In the genomic region with DNA sequence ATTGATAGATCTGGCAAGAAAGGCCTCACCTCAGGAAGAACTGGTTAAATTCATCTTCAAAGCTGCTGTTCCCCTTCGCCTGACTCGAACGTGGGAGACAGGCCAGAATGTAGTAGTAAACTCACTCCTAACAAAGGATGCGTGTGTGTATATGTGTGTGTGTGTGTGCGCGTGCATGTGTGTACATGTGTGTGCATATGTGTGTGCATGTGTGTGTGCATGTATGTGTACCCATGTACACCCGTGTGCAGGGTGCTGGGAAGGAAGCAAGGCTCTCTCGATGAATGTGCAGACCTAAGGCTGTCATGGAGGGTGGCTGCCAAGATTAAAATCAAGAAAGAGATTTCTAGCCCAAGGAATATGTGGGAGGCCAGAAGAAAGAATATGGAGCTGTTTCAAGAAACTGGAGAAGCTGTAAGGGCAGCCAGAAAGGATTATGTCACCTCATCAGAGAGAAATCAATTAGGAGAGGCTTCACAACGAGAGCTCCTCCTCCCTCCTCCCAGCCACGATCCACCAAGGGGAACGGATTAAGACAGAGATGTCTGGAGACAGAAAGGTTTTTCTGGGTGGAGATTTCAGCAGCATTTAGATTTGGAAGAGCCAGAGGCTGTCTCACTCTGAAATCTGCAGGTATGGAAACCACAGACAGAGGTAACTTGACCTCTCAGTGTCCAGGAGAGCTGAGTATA, we compare ENCODE assay signal across 25 cellular contexts. TPM values are rescaled to one million over a fixed set of nuclear protein-coding genes. Genes with fewer than 3 reads are reported as not detected.
"Had no signal": no experiment of that assay in that cellular context is flagged by ENCODE, and none has a peak within 500 bp of the region (broad histone marks: within the 10 kb centered on the region; RNA-seq: fewer than 3 reads in every experiment).

No MANE protein-coding gene starts in this region.

- DNase-seq: activated CD4-positive, alpha-beta T cell treated with anti-CD3 and anti-CD28 coated beads for 48 hours; activated CD8-positive, alpha-beta memory T cell treated with anti-CD3 and anti-CD28 coated beads, Interleukin-2, amount 50 U/mL, for 4 hours; activated CD8-positive, alpha-beta T cell treated with anti-CD3 and anti-CD28 coated beads, Interleukin-2, amount 10 ng/mL, durations not matched to agents 7 days and 5 days; activated effector memory CD4-positive, alpha-beta T cell treated with anti-CD3 and anti-CD28 coated beads, Interleukin-2, amount 50 U/mL, for 16 hours; activated T-cell treated with anti-CD3 and anti-CD28 coated beads, Interleukin-2, amount 50 U/mL, for 48 hours; amniotic stem cell; body of pancreas; foreskin fibroblast; hypothalamus; mesenchymal stem cell; ovary; sigmoid colon; spleen; stomach; T-helper 2 cell had no signal

- H3K27ac ChIP-seq: body of pancreas, coronary artery, esophagus muscularis mucosa, ovary, sigmoid colon, spleen, stomach, thoracic aorta had no signal

- H3K27me3 ChIP-seq: ovary had no signal

- H3K27ac Mint-ChIP-seq: activated CD8-positive, alpha-beta T cell treated with anti-CD3 and anti-CD28 coated beads, Interleukin-2, amount 10 ng/mL, durations not matched to agents 7 days and 5 days; activated naive CD4-positive, alpha-beta T cell treated with anti-CD3 and anti-CD28 coated beads, Interleukin-2, amount 50 U/mL, for 72 hours; WTC11 had no signal

- ATAC-seq: activated CD8-positive, alpha-beta T cell treated with anti-CD3 and anti-CD28 coated beads, Interleukin-2, amount 10 ng/mL, durations not matched to agents 7 days and 5 days; activated naive CD4-positive, alpha-beta T cell treated with anti-CD3 and anti-CD28 coated beads, Interleukin-2, amount 50 U/mL, for 72 hours; body of pancreas; WTC11 had no signal

- H3K4me1 Mint-ChIP-seq: central memory CD8-positive, alpha-beta T cell had no signal

- H3K9me3 ChIP-seq: body of pancreas had no signal

- H3K36me3 Mint-ChIP-seq: activated naive CD4-positive, alpha-beta T cell treated with anti-CD3 and anti-CD28 coated beads, Interleukin-2, amount 50 U/mL, for 72 hours; WTC11 had no signal

- H3K9me3 Mint-ChIP-seq: central memory CD8-positive, alpha-beta T cell had no signal

- H3K4me1 ChIP-seq: body of pancreas, sigmoid colon, spleen, stomach had no signal

- H3K4me3 Mint-ChIP-seq: activated CD8-positive, alpha-beta T cell treated with anti-CD3 and anti-CD28 coated beads, Interleukin-2, amount 10 ng/mL, durations not matched to agents 7 days and 5 days; central memory CD8-positive, alpha-beta T cell; WTC11 had no signal

- H3K36me3 ChIP-seq: esophagus muscularis mucosa, ovary, sigmoid colon, spleen, stomach, thoracic aorta had no signal

- H3K4me3 ChIP-seq: body of pancreas, coronary artery, esophagus muscularis mucosa, ovary, sigmoid colon, spleen, stomach, thoracic aorta had no signal

RNA-seq across cellular contexts. Expression of a gene that starts 34.0 kb away (rescaled TPM):
- total RNA-seq: activated CD8-positive, alpha-beta T cell treated with anti-CD3 and anti-CD28 coated beads, Interleukin-2, amount 10 ng/mL, durations not matched to agents 7 days and 5 days; activated naive CD4-positive, alpha-beta T cell treated with anti-CD3 and anti-CD28 coated beads, Interleukin-2, amount 50 U/mL, for 72 hours; body of pancreas; esophagus muscularis mucosa; kidney epithelial cell; liver; ovary; sigmoid colon; spleen; stomach; thoracic aorta; ureter; WTC11 had no signal
- polyA plus RNA-seq: liver, neural cell, ovary, sigmoid colon, spleen, stomach had no signal
